ENCODE assay signal across 18 cellular contexts in genomic region chr2:71003396-71003795, GRCh38.
"Had no signal": no experiment of that assay in that cellular context is flagged by ENCODE, and none has a peak within 500 bp of the region (broad histone marks: within the 10 kb centered on the region; RNA-seq: fewer than 3 reads in every experiment).

No MANE protein-coding gene starts in this region.

- H3K4me3 ChIP-seq: dorsolateral prefrontal cortex, lower lobe of right lung, psoas muscle had no signal

- H3K36me3 ChIP-seq: lower lobe of right lung, neutrophil had no signal

- DNase-seq: cortex of kidney; dorsolateral prefrontal cortex; effector CD8-positive, alpha-beta T cell; islet precursor cell; lower lobe of right lung; midbrain; psoas muscle; retina; stimulated activated naive CD4-positive, alpha-beta T cell treated with Interleukin-2 at 50 U/mL for 16 hours; trophoblast cell had no signal

- H3K27ac ChIP-seq: dorsolateral prefrontal cortex, lower lobe of right lung, neutrophil, psoas muscle had no signal

- H3K4me1 Mint-ChIP-seq: memory B cell had no signal

- H3K36me3 Mint-ChIP-seq: memory B cell; natural killer cell treated with Interleukin-12 subunit alpha and Interleukin-12 subunit beta and Interleukin-15 and Interleukin-18, amount 100 ng/mL, for 72 hours had no signal

- H3K9me3 Mint-ChIP-seq: memory B cell; natural killer cell treated with Interleukin-12 subunit alpha and Interleukin-12 subunit beta and Interleukin-15 and Interleukin-18, amount 100 ng/mL, for 72 hours had no signal

- H3K9me3 ChIP-seq: lower lobe of right lung, neutrophil, psoas muscle had no signal

- H3K27me3 ChIP-seq: neutrophil had no signal

- H3K4me3 Mint-ChIP-seq: memory B cell; natural killer cell treated with Interleukin-12 subunit alpha and Interleukin-12 subunit beta and Interleukin-15 and Interleukin-18, amount 100 ng/mL, for 72 hours had no signal

- ATAC-seq: esophagus mucosa; left lobe of liver; lower lobe of right lung; natural killer cell treated with Interleukin-12 subunit alpha and Interleukin-12 subunit beta and Interleukin-15 and Interleukin-18, amount 100 ng/mL, for 72 hours; psoas muscle; sciatic nerve had no signal

- FAIRE-seq: frontal cortex, urothelium cell line had no signal

- H3K27ac Mint-ChIP-seq: memory B cell; natural killer cell treated with Interleukin-12 subunit alpha and Interleukin-12 subunit beta and Interleukin-15 and Interleukin-18, amount 100 ng/mL, for 72 hours had no signal
